In genomic region chr3:11610044-11610671, GRCh38 we compare ENCODE assay signal across 11 cellular contexts. TPM values are rescaled to one million over a fixed set of nuclear protein-coding genes. Genes with fewer than 3 reads are reported as not detected.
DNase-seq lines count a peak whose midpoint lies in the region; ATAC-seq and TF ChIP-seq lines count a peak whose summit lies in the region.
"Had no signal": no experiment of that assay in that cellular context is flagged by ENCODE, and none has a peak within 500 bp of the region (broad histone marks: within the 10 kb centered on the region; RNA-seq: fewer than 3 reads in every experiment).

No MANE protein-coding gene starts in this region.

- H3K27me3 Mint-ChIP-seq in WTC11 (ENCODE audit: low read depth), result no peaks in the 10 kb centered on the region
- no peaks in the 10 kb centered on the region for H3K27me3 Mint-ChIP-seq in stimulated activated memory B cell treated with anti-CD40 and anti-IgM and Interleukin-4, amounts not matched to agents 10 μg/mL and 1 μg/mL and 100 μg/mL, for 72 hours

- H3K4me3 ChIP-seq in heart right ventricle, result peak overlapping the region in 3 of 10 donors; percentile 5 to 12 (median 6)
- peak overlapping the region; percentile 33 for H3K4me3 ChIP-seq in psoas muscle

- DNase-seq in H4 (ENCODE audit: low spot score) (peak; percentile 81), WTC11 (ENCODE audit: low spot score) (no peak), heart right ventricle (peak in 1 of 2 donors; percentile 37), psoas muscle (peak; percentile 37 to 57), NCI-H1436 treated with DMSO at 0.1 percent for 48 hours (lab: John Stamatoyannopoulos, UW) (no peak), Ammon's horn (ENCODE audit: low spot score) (no peak)
- DNase-seq in stimulated activated CD4-positive, alpha-beta T cell treated with anti-CD3 and anti-CD28 coated beads, Interleukin-4, amount 100 ng/mL, for 4 hours, result no peak
- DNase-seq: activated naive CD4-positive, alpha-beta T cell treated with Interleukin-2 at 50 U/mL for 16 hours; Calu3 had no signal

- peak overlapping the region; percentile 58; the same call in 1 of the 2 replicates for H3K27ac Mint-ChIP-seq in WTC11
- no peak overlapping the region for H3K27ac Mint-ChIP-seq in stimulated activated memory B cell treated with anti-CD40 and anti-IgM and Interleukin-4, amounts not matched to agents 10 μg/mL and 1 μg/mL and 100 μg/mL, for 72 hours

- H3K4me3 Mint-ChIP-seq in WTC11, result no peak overlapping the region
- H3K4me3 Mint-ChIP-seq in stimulated activated memory B cell treated with anti-CD40 and anti-IgM and Interleukin-4, amounts not matched to agents 10 μg/mL and 1 μg/mL and 100 μg/mL, for 72 hours, result no peak overlapping the region

- no peak for TF ChIP-seq CTCF in WTC11 (IDR thresholded peaks at IDR 0.05)
- no peak for TF ChIP-seq CTCF in heart right ventricle (IDR thresholded peaks at IDR 0.05)
- TF ChIP-seq CTCF in psoas muscle (IDR thresholded peaks at IDR 0.05), result no peak

- H3K4me1 ChIP-seq in heart right ventricle, result peaks cover 18 to 96% (median 90%) of the 10 kb centered on the region in 9 donors
- peaks cover 91% of the 10 kb centered on the region for H3K4me1 ChIP-seq in psoas muscle

- H3K9me3 Mint-ChIP-seq in WTC11, result no peaks in the 10 kb centered on the region
- no peaks in the 10 kb centered on the region for H3K9me3 Mint-ChIP-seq in stimulated activated memory B cell treated with anti-CD40 and anti-IgM and Interleukin-4, amounts not matched to agents 10 μg/mL and 1 μg/mL and 100 μg/mL, for 72 hours

- 54% methylated on average over 23 of the region's 23 CpGs for WGBS in heart right ventricle, 2 donors
- 39 to 51% (median 40%) methylated on average over 23 of the region's 23 CpGs for WGBS in psoas muscle, 3 donors

- H3K36me3 ChIP-seq in heart right ventricle (peaks cover 0 to 11% (median 0%) of the 10 kb centered on the region in 9 donors), psoas muscle (ENCODE audit: insufficient read depth in 1 of 2, low read depth in 1 of 2) (no peaks in the 10 kb centered on the region)

- H3K4me1 Mint-ChIP-seq in WTC11, result peaks cover 84% of the 10 kb centered on the region
- H3K4me1 Mint-ChIP-seq in stimulated activated memory B cell treated with anti-CD40 and anti-IgM and Interleukin-4, amounts not matched to agents 10 μg/mL and 1 μg/mL and 100 μg/mL, for 72 hours, result peaks cover 56% of the 10 kb centered on the region

- H3K36me3 Mint-ChIP-seq in WTC11, result 0 out of 2 replicates have a peak, but pooled peaks cover 2% of the 10 kb centered on the region
- peaks cover 33% of the 10 kb centered on the region for H3K36me3 Mint-ChIP-seq in stimulated activated memory B cell treated with anti-CD40 and anti-IgM and Interleukin-4, amounts not matched to agents 10 μg/mL and 1 μg/mL and 100 μg/mL, for 72 hours

- POLR2A ChIA-PET in WTC11 (lab: Charles Lee), result no interaction called here

- H3K27me3 ChIP-seq in heart right ventricle (no peaks in the 10 kb centered on the region), psoas muscle (ENCODE audit: insufficient read depth in 3 of 3, low read length in 2 of 3) (no peaks in the 10 kb centered on the region)
- H3K27me3 ChIP-seq: neutrophil had no signal

- peak overlapping the region in 6 of 10 donors; percentile 0 to 70 (median 31) for H3K27ac ChIP-seq in heart right ventricle
- H3K27ac ChIP-seq in psoas muscle, result peak overlapping the region; percentile 57
- H3K27ac ChIP-seq: neutrophil had no signal

- intact Hi-C loops in heart right ventricle (cut with DNase I) (no loop called here), psoas muscle (cut with DNase I) (no loop called here)

- ATAC-seq in WTC11 (peak; percentile 46), heart right ventricle (peak in 7 of 8 donors; percentile 36 to 60 (median 57)), psoas muscle (peak; percentile 48 to 65 (median 54))
- ATAC-seq in stimulated activated memory B cell treated with anti-CD40 and anti-IgM and Interleukin-4, amounts not matched to agents 10 μg/mL and 1 μg/mL and 100 μg/mL, for 72 hours, result no peak

- CTCF ChIA-PET in WTC11 (lab: Charles Lee), result no interaction called here

- H3K9me3 ChIP-seq in heart right ventricle (no peaks in the 10 kb centered on the region), psoas muscle (no peaks in the 10 kb centered on the region)
- H3K9me3 ChIP-seq: neutrophil had no signal

TF ChIP-seq in WTC11, 78 proteins besides CTCF, POLR2A, EP300 and RAD21 (continues in another document):
- no peak for TF ChIP-seq ATF1 (CRISPR knock-in tag; IDR thresholded peaks at IDR 0.05)
- TF ChIP-seq HMGA2 (CRISPR knock-in tag; IDR thresholded peaks at IDR 0.05), result no peak
- TF ChIP-seq EMX1 (CRISPR knock-in tag; IDR thresholded peaks at IDR 0.05), result no peak
- TF ChIP-seq GABPB1 (CRISPR knock-in tag; IDR thresholded peaks at IDR 0.05), result no peak
- no peak for TF ChIP-seq NR1H2 (CRISPR knock-in tag; IDR thresholded peaks at IDR 0.05)
- TF ChIP-seq SOX15 (CRISPR knock-in tag; IDR thresholded peaks at IDR 0.05), result no peak
- TF ChIP-seq GTF2I (CRISPR knock-in tag; conservative IDR thresholded peaks at IDR 0.05), result no peak
- no peak for TF ChIP-seq ZNF281 (CRISPR knock-in tag; IDR thresholded peaks at IDR 0.05)
- TF ChIP-seq ZNF512 (CRISPR knock-in tag; IDR thresholded peaks at IDR 0.05; ENCODE audit: borderline replicate concordance), result no peak
- no peak for TF ChIP-seq USF1 (CRISPR knock-in tag; IDR thresholded peaks at IDR 0.05)
- no peak for TF ChIP-seq PREB (CRISPR knock-in tag; IDR thresholded peaks at IDR 0.05; ENCODE audit: borderline replicate concordance)

RNA-seq across cellular contexts. Expression of gene VGLL4, which starts 33.6 kb away (rescaled TPM):
- 30.8 and 34.7 TPM in 2 replicates for total RNA-seq in H4 (2014; rRNA removed; shearing (Covaris generic))
- total RNA-seq in WTC11 (2021), result 42.2 to 43.8 TPM (median 43.0 TPM) in 3 replicates
- total RNA-seq in heart right ventricle, result 10 to 100 TPM; 20.8 to 46.1 (median 30.3) TPM
- polyA plus RNA-seq in heart right ventricle, result 10 to 100 TPM; 14.5 to 28.2 TPM
- total RNA-seq in psoas muscle, result 10 to 100 TPM; 11.2 to 14.8 (median 12.7) TPM
- polyA plus RNA-seq in psoas muscle, result 10 to 100 TPM in 1 of 3 donors, 1 to 10 TPM in 2; 8.0 to 14.5 (median 8.3) TPM

Comparison
In these comparisons a context has a peak if more than half of its experiments do, and no peak if none do; other contexts are left out.
1. DNase-seq: peak in H4 (single experiment) and psoas muscle (2 of 2); none in WTC11 (single experiment), stimulated activated CD4-positive, alpha-beta T cell treated with anti-CD3 and anti-CD28 coated beads, Interleukin-4, amount 100 ng/mL, for 4 hours (0 of 2), NCI-H1436 treated with DMSO at 0.1 percent for 48 hours (single experiment) and Ammon's horn (single experiment).